In the genomic region with DNA sequence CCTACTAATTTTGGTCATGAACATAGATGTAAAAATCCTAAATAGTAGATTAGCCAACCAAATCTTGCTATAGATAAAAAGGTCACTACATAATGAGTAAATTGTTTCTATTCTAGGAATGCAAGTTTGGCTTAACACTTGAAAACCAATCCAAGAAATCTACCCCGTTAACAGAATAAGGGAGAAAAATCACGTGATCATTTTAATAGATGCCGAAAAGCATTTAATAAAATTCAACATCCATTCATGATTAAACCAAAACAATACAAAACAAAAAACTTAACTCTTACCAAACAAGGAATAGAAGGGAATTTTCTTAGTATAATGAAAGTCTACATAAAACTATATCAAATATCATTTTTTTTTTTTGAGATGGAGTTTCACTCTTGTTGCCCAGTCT, we compare ENCODE assay signal across 35 cellular contexts. TPM values are rescaled to one million over a fixed set of nuclear protein-coding genes. Genes with fewer than 3 reads are reported as not detected.
A peak's percentile ranks its signal among the peaks of the same experiment; 100 is the strongest.
DNase-seq lines count a peak whose midpoint lies in the region; ATAC-seq, FAIRE-seq and TF ChIP-seq lines count a peak whose summit lies in the region.
"Had no signal": no experiment of that assay in that cellular context is flagged by ENCODE, and none has a peak within 500 bp of the region (broad histone marks: within the 10 kb centered on the region; RNA-seq: fewer than 3 reads in every experiment).

No MANE protein-coding gene starts in this region.

- ATAC-seq in HepG2 (no peak), right lobe of liver (no peak), K562 (no peak)
- ATAC-seq: A549; CD8-positive, alpha-beta T cell had no signal

- peaks cover 0 to 2% of the 10 kb centered on the region in 2 experiments; a peak in 2 of 5 replicates for H3K27me3 ChIP-seq in HepG2 (ENCODE audit: control insufficient read depth in 1 of 2, insufficient read depth in 2 of 2, low read length in 2 of 2)
- H3K27me3 ChIP-seq in right lobe of liver = no peaks in the 10 kb centered on the region
- no peaks in the 10 kb centered on the region for H3K27me3 ChIP-seq in K562 (ENCODE audit: control insufficient read depth in 2 of 2, insufficient read depth in 2 of 2, low read length in 2 of 2)
- H3K27me3 ChIP-seq: BE2C; BLaER1; BLaER1 treated with 17β-estradiol and CSF1 and Interleukin-3, amounts not matched to agents 10 nM and 100 nM had no signal

- no peaks in the 10 kb centered on the region for H3K9me3 Mint-ChIP-seq in activated CD4-positive, alpha-beta T cell treated with anti-CD3 and anti-CD28 coated beads, Interleukin-2, amount 10 ng/mL, durations not matched to agents 7 days and 5 days
- H3K9me3 Mint-ChIP-seq: CD4-positive, alpha-beta T cell; CD4-positive, CD25-positive, alpha-beta regulatory T cell; CD8-positive, alpha-beta memory T cell; CD8-positive, alpha-beta T cell had no signal

- intact Hi-C loops in HepG2 (cut with micrococcal nuclease; ENCODE audit: unreplicated experiment) = no loop called here
- intact Hi-C loops in right lobe of liver (cut with DNase I) = no loop called here
- intact Hi-C loops in K562 (cut with micrococcal nuclease) = no loop called here

- no peaks in the 10 kb centered on the region for H3K4me1 ChIP-seq in HepG2 (ENCODE audit: insufficient read depth, low read length)
- no peaks in the 10 kb centered on the region for H3K4me1 ChIP-seq in right lobe of liver
- no peaks in the 10 kb centered on the region for H3K4me1 ChIP-seq in K562 (replicated peaks in 1 of 2; ENCODE audit: control insufficient read depth in 2 of 2, insufficient read depth in 2 of 2, low read length in 2 of 2)
- H3K4me1 ChIP-seq: BE2C, Caco-2 had no signal

- H3K27ac Mint-ChIP-seq in activated CD4-positive, alpha-beta T cell treated with anti-CD3 and anti-CD28 coated beads, Interleukin-2, amount 10 ng/mL, durations not matched to agents 7 days and 5 days = peak overlapping the region; percentile 31
- H3K27ac Mint-ChIP-seq: B cell; CD4-positive, alpha-beta memory T cell; CD4-positive, alpha-beta T cell; CD8-positive, alpha-beta T cell had no signal

- H3K79me2 ChIP-seq in HepG2 (ENCODE audit: insufficient read depth, low read length) (no peaks in the 10 kb centered on the region), K562 (ENCODE audit: control insufficient read depth, insufficient read depth, low read length) (no peaks in the 10 kb centered on the region)

- H3K9me3 ChIP-seq in HepG2 (ENCODE audit: low read length) (no peaks in the 10 kb centered on the region), right lobe of liver (no peaks in the 10 kb centered on the region), K562 (replicated peaks; ENCODE audit: control insufficient read depth, insufficient read depth, low read depth, low read length) (no peaks in the 10 kb centered on the region)
- H3K9me3 ChIP-seq: A549, BE2C, BLaER1, Caco-2 had no signal

- no peak for FAIRE-seq in HepG2 (lab: Jason Lieb, UNC)
- no peak for FAIRE-seq in K562 (lab: Jason Lieb, UNC)
- FAIRE-seq in urothelium cell line (lab: Jason Lieb, UNC) = no peak
- FAIRE-seq: A204.1, A549, D721Med had no signal

- TF ChIP-seq RAD21 in HepG2 (CRISPR knock-in tag; IDR thresholded peaks at IDR 0.05) = no peak
- TF ChIP-seq RAD21 in K562 (CRISPR knock-in tag; conservative IDR thresholded peaks at IDR 0.05 in 1 of 2, IDR thresholded peaks at IDR 0.05 in 1 of 2) = no peak

- CTCF ChIA-PET in activated CD4-positive, alpha-beta T cell treated with anti-CD3 and anti-CD28 coated beads, Interleukin-2, amount 10 ng/mL, durations not matched to agents 7 days and 5 days (lab: Charles Lee) = interaction anchor here (0.6 to 0.7 kb wide), 2 partner anchors 43 to 55 kb away, joined by 3 read pairs; no protein-coding TSS in a partner anchor
- CTCF ChIA-PET in HepG2 (lab: Yijun Ruan, JAX; ENCODE audit: low intra/inter-chr PET ratio, low total read pairs) (no interaction called here), K562 (lab: Yijun Ruan, JAX; ENCODE audit: low intra/inter-chr PET ratio) (no interaction called here)

- TF ChIP-seq CTCF in HepG2 (CRISPR knock-in tag; IDR thresholded peaks at IDR 0.05) (no peak), right lobe of liver (IDR thresholded peaks at IDR 0.05) (no peak), K562 (IDR thresholded peaks at IDR 0.05 in 2 of 3, conservative IDR thresholded peaks at IDR 0.05 in 1 of 3; ENCODE audit: insufficient read depth in 2 of 3, low read depth in 1 of 3, low read length in 3 of 3) (no peak)

- no peaks in the 10 kb centered on the region for H3K36me3 Mint-ChIP-seq in activated CD4-positive, alpha-beta T cell treated with anti-CD3 and anti-CD28 coated beads, Interleukin-2, amount 10 ng/mL, durations not matched to agents 7 days and 5 days (ENCODE audit: low read depth)
- H3K36me3 Mint-ChIP-seq: CD14-positive monocyte; CD4-positive, alpha-beta memory T cell; CD4-positive, CD25-positive, alpha-beta regulatory T cell; CD8-positive, alpha-beta memory T cell; CD8-positive, alpha-beta T cell had no signal

- H3K4me1 Mint-ChIP-seq in activated CD4-positive, alpha-beta T cell treated with anti-CD3 and anti-CD28 coated beads, Interleukin-2, amount 10 ng/mL, durations not matched to agents 7 days and 5 days = peaks cover 6% of the 10 kb centered on the region
- H3K4me1 Mint-ChIP-seq: B cell had no signal

- no peaks in the 10 kb centered on the region for H3K9me1 ChIP-seq in K562 (ENCODE audit: control insufficient read depth, insufficient read depth, low read length)

- no peaks in the 10 kb centered on the region for H3K27me3 Mint-ChIP-seq in activated CD4-positive, alpha-beta T cell treated with anti-CD3 and anti-CD28 coated beads, Interleukin-2, amount 10 ng/mL, durations not matched to agents 7 days and 5 days
- H3K27me3 Mint-ChIP-seq: B cell; CD4-positive, alpha-beta T cell had no signal

- H3K36me3 ChIP-seq in HepG2 (replicated peaks in 1 of 2; ENCODE audit: control insufficient read depth in 1 of 2, insufficient read depth in 2 of 2, low read length in 2 of 2) (no peaks in the 10 kb centered on the region), right lobe of liver (no peaks in the 10 kb centered on the region), K562 (ENCODE audit: control insufficient read depth, insufficient read depth, low read length) (no peaks in the 10 kb centered on the region)
- H3K36me3 ChIP-seq: BE2C; BLaER1; BLaER1 treated with 17β-estradiol and CSF1 and Interleukin-3, amounts not matched to agents 10 nM and 100 nM had no signal

- no peak overlapping the region for H3K4me3 Mint-ChIP-seq in activated CD4-positive, alpha-beta T cell treated with anti-CD3 and anti-CD28 coated beads, Interleukin-2, amount 10 ng/mL, durations not matched to agents 7 days and 5 days
- H3K4me3 Mint-ChIP-seq: B cell; CD14-positive monocyte; CD4-positive, alpha-beta memory T cell; CD4-positive, alpha-beta T cell; CD4-positive, CD25-positive, alpha-beta regulatory T cell; CD8-positive, alpha-beta memory T cell; CD8-positive, alpha-beta T cell had no signal

- H3K4me2 ChIP-seq in HepG2 (ENCODE audit: low read depth, low read length) (no peak overlapping the region), K562 (ENCODE audit: insufficient read depth, low read length) (no peak overlapping the region)
- H3K4me2 ChIP-seq: A549; BLaER1; BLaER1 treated with 17β-estradiol and CSF1 and Interleukin-3, amounts not matched to agents 10 nM and 100 nM had no signal

- no TSS peak for BruUV-seq in HepG2 (replicated peaks; lab: Mats Ljungman, UMichigan)
- no TSS peak for BruUV-seq in K562 (replicated peaks; lab: Mats Ljungman, UMichigan)

- H2AFZ ChIP-seq in HepG2 (ENCODE audit: low read length) (no peak overlapping the region), K562 (ENCODE audit: low read depth, low read length) (no peak overlapping the region)

- in situ Hi-C loops in HepG2 (cut with HindIII; ENCODE audit: extremely low pct_ligation_motif_present, low pct_unique_long_range_greater_than_20kb) (no loop called here), K562 (cut with MboI) (no loop called here)

- no peak for DNase-seq in activated CD4-positive, alpha-beta T cell treated with anti-CD3 and anti-CD28 coated beads, Interleukin-2, amount 10 ng/mL, durations not matched to agents 7 days and 5 days
- no peak for DNase-seq in activated CD4-positive, alpha-beta T cell treated with anti-CD3 and anti-CD28 coated beads, Interleukin-2, amount 50 U/mL, for 1 hour
- DNase-seq in HepG2 (ENCODE audit: low spot score) (no peak), right lobe of liver (no peak), K562 (ENCODE audit: extremely low read depth in 1 of 4, low spot score in 3 of 4) (no peak), urothelium cell line (ENCODE audit: low spot score) (no peak)
- DNase-seq: 8988T; ACHN; AML-193; BE2C; C1 segment of cervical spinal cord; Caco-2; Calu3; CD4-positive, alpha-beta memory T cell; CD4-positive, alpha-beta T cell; CD4-positive, CD25-positive, alpha-beta regulatory T cell; CD8-positive, alpha-beta memory T cell; CD8-positive, alpha-beta T cell; COR-L47; DMS 273 treated with DMSO at 0.1 percent for 48 hours; DMS153; DMS53; DMS79; DMS79 treated with DMSO at 0.1 percent for 48 hours; DND-41; EL had no signal

- POLR2A ChIA-PET in activated CD4-positive, alpha-beta T cell treated with anti-CD3 and anti-CD28 coated beads, Interleukin-2, amount 10 ng/mL, durations not matched to agents 7 days and 5 days (lab: Charles Lee) = no interaction called here
- POLR2A ChIA-PET in HepG2 (lab: Yijun Ruan, JAX) = no interaction called here
- POLR2A ChIA-PET in K562 (lab: Yijun Ruan, JAX) = no interaction called here

- H3K9ac ChIP-seq in HepG2 (ENCODE audit: insufficient read depth, low read depth, low read length) (no peak overlapping the region), K562 (ENCODE audit: insufficient read depth in 1 of 2, low read depth in 2 of 2, low read length in 2 of 2) (no peak overlapping the region)
- H3K9ac ChIP-seq: BLaER1; BLaER1 treated with 17β-estradiol and CSF1 and Interleukin-3, amounts not matched to agents 10 nM and 100 nM had no signal

- H3K27ac ChIP-seq in HepG2 (ENCODE audit: extremely low read length, insufficient read depth, low read length) (no peak overlapping the region), right lobe of liver (no peak overlapping the region), K562 (ENCODE audit: extremely low read depth, low read depth, low read length) (no peak overlapping the region)
- H3K27ac ChIP-seq: 22Rv1; A549; BLaER1; BLaER1 treated with 17β-estradiol and CSF1 and Interleukin-3, amounts not matched to agents 10 nM and 100 nM; C4-2B had no signal

- H4K20me1 ChIP-seq in HepG2 (ENCODE audit: insufficient read depth, low read length) = no peaks in the 10 kb centered on the region
- H4K20me1 ChIP-seq in K562 (replicated peaks; ENCODE audit: control insufficient read depth, insufficient read depth, low read length) = no peaks in the 10 kb centered on the region
- H4K20me1 ChIP-seq: BLaER1; BLaER1 treated with 17β-estradiol and CSF1 and Interleukin-3, amounts not matched to agents 10 nM and 100 nM had no signal

- H3K4me3 ChIP-seq in HepG2 (replicated peaks in 1 of 3; ENCODE audit: insufficient read depth in 1 of 3, low read depth in 2 of 3, low read length in 3 of 3) (no peak overlapping the region), right lobe of liver (no peak overlapping the region), K562 (no peak overlapping the region)
- H3K4me3 ChIP-seq: A549; BLaER1; BLaER1 treated with 17β-estradiol and CSF1 and Interleukin-3, amounts not matched to agents 10 nM and 100 nM had no signal

- TF ChIP-seq POLR2A in HepG2 (IDR thresholded peaks at IDR 0.05; ENCODE audit: insufficient read depth in 1 of 2, low read depth in 2 of 2, low read length in 2 of 2) (no peak), right lobe of liver (IDR thresholded peaks at IDR 0.05) (no peak), K562 (conservative IDR thresholded peaks at IDR 0.05) (no peak)

- TF ChIP-seq EP300 in HepG2 (IDR thresholded peaks at IDR 0.05; ENCODE audit: low read depth in 2 of 2, low read length in 2 of 2) (no peak), HepG2 (CRISPR knock-in tag; IDR thresholded peaks at IDR 0.05; ENCODE audit: borderline replicate concordance) (no peak), K562 (IDR thresholded peaks at IDR 0.05; ENCODE audit: low read length) (no peak)

- 45% methylated on average over 3 of the region's 3 CpGs for WGBS in HepG2 (ENCODE audit: low lambda C conversion rate)
- 96% methylated on average over 3 of the region's 3 CpGs for WGBS in right lobe of liver (ENCODE audit: insufficient coverage, low coverage, low lambda C conversion rate, missing lambda C conversion rate)
- 47% methylated on average over 3 of the region's 3 CpGs for WGBS in K562 (ENCODE audit: insufficient coverage, low coverage, missing lambda C conversion rate)

RNA-seq across cellular contexts. Expression of gene SMU1, which starts 20.7 kb away (rescaled TPM):
- 10 to 100 TPM; 24.0 to 24.5 TPM for total RNA-seq in activated CD4-positive, alpha-beta T cell treated with anti-CD3 and anti-CD28 coated beads, Interleukin-2, amount 10 ng/mL, durations not matched to agents 7 days and 5 days
- total RNA-seq in HepG2 (2016; rRNA removed; fragmentation: Illumina TruSeq; extraction: Trizol) (36.6 and 51.5 TPM in 2 replicates), right lobe of liver (10 to 100 TPM in 2 of 6 experiments, 1 to 10 TPM in 4; 7.0 to 10.4 (median 8.5) TPM), K562 (2014; rRNA removed) (16.0 and 17.0 TPM in 2 replicates), K562 (2014; rRNA removed; fragmentation: Illumina TruSeq; extraction: Trizol) (33.4 and 35.9 TPM in 2 replicates), K562 (2015; rRNA removed; fragmentation: Illumina TruSeq; extraction: Trizol) (27.6 and 28.2 TPM in 2 replicates), K562 (2021) (19.1 and 21.7 TPM in 2 replicates)
- total RNA-seq in HepG2 (2016; cell fraction: cytosol; rRNA removed; fragmentation: Illumina TruSeq; extraction: Trizol; ENCODE audit: low read depth) = 3.1 and 3.9 TPM in 2 replicates
- total RNA-seq in HepG2 (2016; cell fraction: insoluble cytoplasmic fraction; rRNA removed; fragmentation: Illumina TruSeq; extraction: Trizol) = 36.2 and 50.8 TPM in 2 replicates
- total RNA-seq in HepG2 (2016; cell fraction: membrane; rRNA removed; fragmentation: Illumina TruSeq; extraction: Trizol) = 8.5 and 9.5 TPM in 2 replicates
- 17.2 and 19.0 TPM in 2 replicates for total RNA-seq in HepG2 (2016; cell fraction: nucleus; rRNA removed; fragmentation: Illumina TruSeq; extraction: Trizol)
- polyA plus RNA-seq in HepG2 (2011; rRNA removed) (12.4 and 12.9 TPM in 2 replicates), K562 (2011; rRNA removed) (15.3 and 20.7 TPM in 2 replicates), K562 (2014; fragmentation: Illumina TruSeq; extraction: Trizol) (16.6 and 17.9 TPM in 2 replicates), K562 (2014; fragmentation: Nextera tagmentation; extraction: Ambion mirVana) (10 to 100 TPM; 20.5 to 23.9 TPM), K562 (2014; rRNA removed) (13.2 and 15.0 TPM in 2 replicates)
- 7.3 and 9.6 TPM in 2 replicates for polyA plus RNA-seq in HepG2 (2011; cell fraction: cytosol; rRNA removed)
- polyA plus RNA-seq in HepG2 (2011; cell fraction: nucleus; rRNA removed) = 4.2 and 5.2 TPM in 2 replicates
- 10.5 and 14.2 TPM in 2 replicates for polyA plus RNA-seq in HepG2 (2012)
- 1.4 and 1.8 TPM in 2 replicates for polyA plus RNA-seq in HepG2 (2016; cell fraction: cytosol; fragmentation: Illumina TruSeq; extraction: Trizol; ENCODE audit: low read depth)
- 30.6 and 31.7 TPM in 2 replicates for polyA plus RNA-seq in HepG2 (2016; cell fraction: insoluble cytoplasmic fraction; fragmentation: Illumina TruSeq; extraction: Trizol; ENCODE audit: low read depth)
- polyA plus RNA-seq in HepG2 (2016; cell fraction: membrane; fragmentation: Illumina TruSeq; extraction: Trizol; ENCODE audit: low read depth) = 2.9 and 3.4 TPM in 2 replicates
- 15.2 TPM in 2 replicates for polyA plus RNA-seq in HepG2 (2016; cell fraction: nucleus; fragmentation: Illumina TruSeq; extraction: Trizol; ENCODE audit: insufficient read depth, low read depth)
- polyA minus RNA-seq in HepG2 (2011; rRNA and poly(A)+ RNA removed; ENCODE audit: low replicate concordance) = 13.5 and 23.0 TPM in 2 replicates
- polyA minus RNA-seq in HepG2 (2011; cell fraction: cytosol; rRNA and poly(A)+ RNA removed) = 13.7 and 17.2 TPM in 2 replicates
- polyA minus RNA-seq in HepG2 (2011; cell fraction: nucleus; rRNA and poly(A)+ RNA removed) = 13.6 and 16.0 TPM in 2 replicates
- 8.0 and 11.2 TPM in 2 replicates for total RNA-seq in K562 (2011; cell fraction: chromatin; rRNA removed; ENCODE audit: low replicate concordance)
- total RNA-seq in K562 (2011; cell fraction: nucleolus; rRNA removed) = 5.5 and 6.1 TPM in 2 replicates
- 10.1 and 13.2 TPM in 2 replicates for total RNA-seq in K562 (2011; cell fraction: nucleoplasm; rRNA removed)
- polyA plus RNA-seq in K562 (2011; cell fraction: cytosol; rRNA removed) = 6.5 and 9.6 TPM in 2 replicates
- polyA plus RNA-seq in K562 (2011; cell fraction: nucleus; rRNA removed) = 3.6 and 4.4 TPM in 2 replicates
- polyA plus RNA-seq in K562 (2012) = 7.4 and 14.3 TPM in 2 replicates
- polyA minus RNA-seq in K562 (2011; rRNA and poly(A)+ RNA removed) = 33.3 and 40.4 TPM in 2 replicates
- polyA minus RNA-seq in K562 (2011; cell fraction: cytosol; rRNA and poly(A)+ RNA removed) = 10.6 and 16.2 TPM in 2 replicates
- polyA minus RNA-seq in K562 (2011; cell fraction: nucleus; rRNA and poly(A)+ RNA removed) = 3.2 and 6.1 TPM in 2 replicates
